Comparison of ENCODE assay signal across 13 cellular contexts in genomic region chr5:42547894-42548293, GRCh38.
A peak's percentile ranks its signal among the peaks of the same experiment; 100 is the strongest.
DNase-seq lines count a peak whose midpoint lies in the region; ATAC-seq and TF ChIP-seq lines count a peak whose summit lies in the region.
"Had no signal": no experiment of that assay in that cellular context is flagged by ENCODE, and none has a peak within 500 bp of the region (broad histone marks: within the 10 kb centered on the region; RNA-seq: fewer than 3 reads in every experiment).

No MANE protein-coding gene starts in this region.

- 67 to 88% methylated on average over 1 of the region's 1 CpG for WGBS in gastroesophageal sphincter (ENCODE audit: low coverage in 1 of 2), 2 donors
- 11% methylated on average over 1 of the region's 1 CpG for WGBS in right lobe of liver (ENCODE audit: insufficient coverage, low coverage, low lambda C conversion rate, missing lambda C conversion rate)

- ATAC-seq in Right ventricle myocardium inferior (peak; percentile 74), gastroesophageal sphincter (peak; percentile 48), right lobe of liver (peak; percentile 24 to 54 (median 35)), sciatic nerve (peak; percentile 89), GM21367 (IDR thresholded peaks at IDR 0.05; ENCODE audit: unreplicated experiment) (no peak)
- ATAC-seq: CD8-positive, alpha-beta T cell had no signal

- intact Hi-C loops in Right ventricle myocardium inferior (cut with DNase I) (no loop called here), right lobe of liver (cut with DNase I) (no loop called here), sciatic nerve (cut with DNase I) (no loop called here)

- H3K4me1 ChIP-seq in right atrium auricular region (peaks cover 0 to 50% of the 10 kb centered on the region in 2 donors), gastroesophageal sphincter (peaks cover 0 to 43% (median 0%) of the 10 kb centered on the region in 3 donors), right lobe of liver (peaks cover 0 to 81% (median 20%) of the 10 kb centered on the region in 4 donors)

- no peak for TF ChIP-seq CTCF in right atrium auricular region (IDR thresholded peaks at IDR 0.05)
- no peak for TF ChIP-seq CTCF in gastroesophageal sphincter (IDR thresholded peaks at IDR 0.05)
- no peak for TF ChIP-seq CTCF in right lobe of liver (IDR thresholded peaks at IDR 0.05)

- TF ChIP-seq EP300 in gastroesophageal sphincter (IDR thresholded peaks at IDR 0.05) = no peak

- H3K27me3 ChIP-seq in right atrium auricular region (no peaks in the 10 kb centered on the region), gastroesophageal sphincter (no peaks in the 10 kb centered on the region), right lobe of liver (no peaks in the 10 kb centered on the region)

- TF ChIP-seq POLR2A in gastroesophageal sphincter (IDR thresholded peaks at IDR 0.05) = no peak
- no peak for TF ChIP-seq POLR2A in right lobe of liver (IDR thresholded peaks at IDR 0.05)

- H3K9me3 ChIP-seq in right atrium auricular region (no peaks in the 10 kb centered on the region), gastroesophageal sphincter (no peaks in the 10 kb centered on the region), right lobe of liver (no peaks in the 10 kb centered on the region)

- H3K4me3 ChIP-seq in right atrium auricular region (no peak overlapping the region), gastroesophageal sphincter (no peak overlapping the region), right lobe of liver (peak overlapping the region in 1 of 3 donors; percentile 34)

- DNase-seq in Right ventricle myocardium inferior (ENCODE audit: missing footprints) (no peak), right atrium auricular region (ENCODE audit: low spot score) (no peak), right lobe of liver (no peak), sciatic nerve (ENCODE audit: low spot score) (no peak), HEK293T (ENCODE audit: extremely low spot score) (no peak), NCI-H187 (lab: John Stamatoyannopoulos, UW) (no peak)
- DNase-seq: CD8-positive, alpha-beta T cell; COR-L47; DMS153; DMS79 treated with DMSO at 0.1 percent for 48 hours had no signal

- POLR2A ChIA-PET in HEK293T (lab: Yijun Ruan, JAX) = no interaction called here

- H3K36me3 ChIP-seq in right atrium auricular region (no peaks in the 10 kb centered on the region), gastroesophageal sphincter (no peaks in the 10 kb centered on the region), right lobe of liver (no peaks in the 10 kb centered on the region)

- H3K27ac ChIP-seq in right atrium auricular region (no peak overlapping the region), gastroesophageal sphincter (no peak overlapping the region), right lobe of liver (peak overlapping the region; percentile 36 to 83 (median 67))
- H3K27ac ChIP-seq: 22Rv1 had no signal

- CTCF ChIA-PET in HEK293T (lab: Yijun Ruan, JAX) = no interaction called here

TF ChIP-seq in HEK293T, 16 proteins besides CTCF, POLR2A, EP300 and RAD21:
- TF ChIP-seq NFRKB (IDR thresholded peaks at IDR 0.05) = no peak
- no peak for TF ChIP-seq ZNF384 (IDR thresholded peaks at IDR 0.05)
- TF ChIP-seq FOXK2 (IDR thresholded peaks at IDR 0.05) = no peak
- no peak for TF ChIP-seq TARDBP (IDR thresholded peaks at IDR 0.05)
- no peak for TF ChIP-seq CTBP1 (IDR thresholded peaks at IDR 0.05; ENCODE audit: borderline replicate concordance)

Comparison
In these comparisons a context has a peak if more than half of its experiments do, and no peak if none do; other contexts are left out.
1. H3K27ac ChIP-seq: peak in right lobe of liver (3 of 3); none in right atrium auricular region (0 of 2) and gastroesophageal sphincter (0 of 4).